Comparison of ENCODE assay signal across 12 cellular contexts in the genomic region with DNA sequence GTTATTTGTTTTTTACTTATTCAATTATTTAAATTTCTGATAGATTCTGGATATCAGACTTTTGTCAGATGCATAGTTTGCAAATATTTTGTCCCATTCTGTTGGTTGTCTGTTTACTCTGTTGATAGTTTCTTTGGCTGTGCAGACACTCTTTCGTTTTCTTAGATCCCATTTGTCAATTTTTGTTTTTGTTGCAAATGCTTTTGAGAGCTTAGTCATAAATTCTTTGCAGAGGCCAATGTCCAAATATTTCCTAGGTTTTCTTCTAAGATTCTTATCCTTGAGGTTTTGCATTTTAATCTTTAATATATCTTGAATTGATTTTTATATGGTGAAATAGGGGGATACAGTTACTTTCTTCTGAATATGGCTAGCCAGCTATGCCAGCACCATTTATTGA.
"Had no signal": no experiment of that assay in that cellular context is flagged by ENCODE, and none has a peak within 500 bp of the region (broad histone marks: within the 10 kb centered on the region; RNA-seq: fewer than 3 reads in every experiment).

No MANE protein-coding gene starts in this region.

- H3K36me3 Mint-ChIP-seq: natural killer cell had no signal

- H3K4me3 Mint-ChIP-seq: activated B cell treated with CpG ODN at 0.5 μM for 24 hours; activated CD4-positive, alpha-beta T cell treated with anti-CD3 and anti-CD28 coated beads, Interleukin-2, amount 10 ng/mL, durations not matched to agents 24 days and 14 days; activated naive CD8-positive, alpha-beta T cell treated with anti-CD3 and anti-CD28 coated beads, Interleukin-2, amount 50 U/mL, for 24 hours; natural killer cell; T-helper 17 cell had no signal

- H3K4me1 Mint-ChIP-seq: activated B cell treated with CpG ODN at 0.5 μM for 24 hours; activated CD4-positive, alpha-beta T cell treated with anti-CD3 and anti-CD28 coated beads, Interleukin-2, amount 10 ng/mL, durations not matched to agents 24 days and 14 days; activated naive CD8-positive, alpha-beta T cell treated with anti-CD3 and anti-CD28 coated beads, Interleukin-2, amount 50 U/mL, for 24 hours; natural killer cell; T-helper 17 cell had no signal

- H3K27ac Mint-ChIP-seq: activated B cell treated with CpG ODN at 0.5 μM for 24 hours; activated CD4-positive, alpha-beta T cell treated with anti-CD3 and anti-CD28 coated beads, Interleukin-2, amount 10 ng/mL, durations not matched to agents 24 days and 14 days; activated naive CD8-positive, alpha-beta T cell treated with anti-CD3 and anti-CD28 coated beads, Interleukin-2, amount 50 U/mL, for 24 hours; natural killer cell; T-helper 17 cell had no signal

- H3K27me3 Mint-ChIP-seq: T-helper 17 cell had no signal

- ATAC-seq: activated naive CD8-positive, alpha-beta T cell treated with anti-CD3 and anti-CD28 coated beads, Interleukin-2, amount 50 U/mL, for 24 hours; mucosa of descending colon; natural killer cell; sciatic nerve; T-helper 17 cell had no signal

- H3K9me3 Mint-ChIP-seq: activated B cell treated with CpG ODN at 0.5 μM for 24 hours; activated CD4-positive, alpha-beta T cell treated with anti-CD3 and anti-CD28 coated beads, Interleukin-2, amount 10 ng/mL, durations not matched to agents 24 days and 14 days; activated naive CD8-positive, alpha-beta T cell treated with anti-CD3 and anti-CD28 coated beads, Interleukin-2, amount 50 U/mL, for 24 hours had no signal

- DNase-seq: activated B cell treated with CpG ODN at 0.5 μM for 24 hours; activated CD4-positive, alpha-beta T cell treated with anti-CD3 and anti-CD28 coated beads, Interleukin-2, amount 10 ng/mL, durations not matched to agents 24 days and 14 days; activated naive CD4-positive, alpha-beta T cell treated with Interleukin-2 at 50 U/mL for 16 hours; activated naive CD8-positive, alpha-beta T cell treated with anti-CD3 and anti-CD28 coated beads, Interleukin-2, amount 50 U/mL, for 24 hours; cerebellar nuclear complex; mucosa of descending colon; natural killer cell; nucleus accumbens; stimulated activated CD4-positive, alpha-beta T cell treated with anti-CD3 and anti-CD28 coated beads, Interleukin-4, amount 100 ng/mL, for 24 hours; stomach; T-helper 17 cell had no signal
